ENCODE assay signal across 11 cellular contexts in the genomic region with DNA sequence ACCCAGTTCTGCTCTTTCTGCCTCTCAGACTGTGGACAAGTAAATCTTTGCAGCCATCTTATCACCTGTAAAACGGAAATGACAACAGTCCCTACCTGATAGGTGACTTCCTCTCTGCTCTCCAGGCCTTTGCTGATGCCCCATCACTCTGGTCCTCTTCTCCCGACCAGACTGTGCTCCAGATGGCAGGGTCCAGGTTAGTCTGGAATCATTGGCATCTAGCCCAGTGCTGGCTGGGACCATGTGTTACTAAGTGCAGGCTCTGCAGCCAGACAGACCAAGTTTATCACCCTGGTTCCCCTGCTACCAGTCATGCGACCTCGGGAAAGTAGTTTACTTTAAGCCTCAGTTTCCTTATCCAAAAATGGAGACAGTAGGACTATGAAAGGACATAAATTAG. TPM values are rescaled to one million over a fixed set of nuclear protein-coding genes. Genes with fewer than 3 reads are reported as not detected.
DNase-seq lines count a peak whose midpoint lies in the region; ATAC-seq and TF ChIP-seq lines count a peak whose summit lies in the region.
"Had no signal": no experiment of that assay in that cellular context is flagged by ENCODE, and none has a peak within 500 bp of the region (broad histone marks: within the 10 kb centered on the region; RNA-seq: fewer than 3 reads in every experiment).

No MANE protein-coding gene starts in this region.

- H3K36me3 Mint-ChIP-seq in activated CD8-positive, alpha-beta T cell treated with anti-CD3 and anti-CD28 coated beads for 36 hours (ENCODE audit: low read depth), result peaks cover 5% of the 10 kb centered on the region
- peaks cover 0 to 16% (median 0%) of the 10 kb centered on the region in 3 donors for H3K36me3 Mint-ChIP-seq in naive thymus-derived CD8-positive, alpha-beta T cell

- no peak overlapping the region for H3K4me3 Mint-ChIP-seq in activated CD8-positive, alpha-beta T cell treated with anti-CD3 and anti-CD28 coated beads for 36 hours
- H3K4me3 Mint-ChIP-seq in naive thymus-derived CD8-positive, alpha-beta T cell, result no peak overlapping the region

- no peak for TF ChIP-seq CTCF in AG10803 (conservative IDR thresholded peaks at IDR 0.05; ENCODE audit: low read length)
- TF ChIP-seq CTCF in ascending aorta (IDR thresholded peaks at IDR 0.05), result no peak
- no peak for TF ChIP-seq CTCF in activated CD8-positive, alpha-beta T cell treated with anti-CD3 and anti-CD28 coated beads for 36 hours (IDR thresholded peaks at IDR 0.05)
- no peak for TF ChIP-seq CTCF in Peyer's patch (IDR thresholded peaks at IDR 0.05)

- intact Hi-C loops in ascending aorta (cut with DNase I), result loop anchor here (2.0 to 10.0 kb wide), 3 partner anchors 183 to 1650 kb away; a partner anchor contains a TSS
- intact Hi-C loops in activated CD8-positive, alpha-beta T cell treated with anti-CD3 and anti-CD28 coated beads for 36 hours (cut with micrococcal nuclease), result loop anchor here (5.0 kb wide), 1 partner anchor 175 kb away; no protein-coding TSS in a partner anchor

- peak; percentile 31 for DNase-seq in AG10803 (ENCODE audit: low read depth)
- peak; percentile 84 for DNase-seq in NCI-H1694 (lab: John Stamatoyannopoulos, UW)
- peak in 1 of 2 donors; percentile 79 for DNase-seq in ascending aorta (ENCODE audit: low spot score in 2 of 2)
- DNase-seq in islet precursor cell, result peak; percentile 20
- no peak for DNase-seq in activated CD8-positive, alpha-beta T cell treated with anti-CD3 and anti-CD28 coated beads for 36 hours
- no peak for DNase-seq in naive thymus-derived CD8-positive, alpha-beta T cell
- no peak for DNase-seq in Peyer's patch
- no peak for DNase-seq in SKM-1 treated with dmso at 0.1 percent for 144 hours (lab: John Stamatoyannopoulos, UW; ENCODE audit: unreplicated experiment)
- DNase-seq: activated T-cell treated with anti-CD3 and anti-CD28 coated beads, Interleukin-2, amount 50 U/mL, for 48 hours; DND-41; NCI-H1048 had no signal

- H3K27me3 ChIP-seq in ascending aorta (no peaks in the 10 kb centered on the region), Peyer's patch (no peaks in the 10 kb centered on the region)

- H3K27me3 Mint-ChIP-seq in activated CD8-positive, alpha-beta T cell treated with anti-CD3 and anti-CD28 coated beads for 36 hours, result no peaks in the 10 kb centered on the region
- no peaks in the 10 kb centered on the region for H3K27me3 Mint-ChIP-seq in naive thymus-derived CD8-positive, alpha-beta T cell

- no peaks in the 10 kb centered on the region for H3K9me3 Mint-ChIP-seq in activated CD8-positive, alpha-beta T cell treated with anti-CD3 and anti-CD28 coated beads for 36 hours
- H3K9me3 Mint-ChIP-seq in naive thymus-derived CD8-positive, alpha-beta T cell, result no peaks in the 10 kb centered on the region

- no peak for TF ChIP-seq POLR2A in Peyer's patch (IDR thresholded peaks at IDR 0.05)

- POLR2A ChIA-PET in activated CD8-positive, alpha-beta T cell treated with anti-CD3 and anti-CD28 coated beads for 36 hours (lab: Charles Lee), result no interaction called here
- POLR2A ChIA-PET in naive thymus-derived CD8-positive, alpha-beta T cell (lab: Charles Lee), result no interaction called here

- CTCF ChIA-PET in activated CD8-positive, alpha-beta T cell treated with anti-CD3 and anti-CD28 coated beads for 36 hours (lab: Charles Lee), result no interaction called here

- H3K36me3 ChIP-seq in ascending aorta (no peaks in the 10 kb centered on the region), Peyer's patch (no peaks in the 10 kb centered on the region)

- ATAC-seq in activated CD8-positive, alpha-beta T cell treated with anti-CD3 and anti-CD28 coated beads for 36 hours, result no peak
- no peak for ATAC-seq in naive thymus-derived CD8-positive, alpha-beta T cell

- peaks cover 49% of the 10 kb centered on the region for H3K4me1 Mint-ChIP-seq in activated CD8-positive, alpha-beta T cell treated with anti-CD3 and anti-CD28 coated beads for 36 hours (ENCODE audit: low read depth)
- H3K4me1 Mint-ChIP-seq in naive thymus-derived CD8-positive, alpha-beta T cell, result peaks cover 18 to 52% (median 44%) of the 10 kb centered on the region in 4 donors

- no peak overlapping the region for H3K4me3 ChIP-seq in AG10803 (ENCODE audit: low read length)
- H3K4me3 ChIP-seq in ascending aorta, result no peak overlapping the region
- no peak overlapping the region for H3K4me3 ChIP-seq in Peyer's patch

- peak overlapping the region; percentile 95 for H3K27ac ChIP-seq in ascending aorta
- H3K27ac ChIP-seq in Peyer's patch, result no peak overlapping the region

- no peak overlapping the region for H3K27ac Mint-ChIP-seq in activated CD8-positive, alpha-beta T cell treated with anti-CD3 and anti-CD28 coated beads for 36 hours
- peak overlapping the region in 1 of 10 donors; percentile 15 for H3K27ac Mint-ChIP-seq in naive thymus-derived CD8-positive, alpha-beta T cell

- H3K4me1 ChIP-seq in ascending aorta, result peaks cover 22 to 39% of the 10 kb centered on the region in 2 donors
- H3K4me1 ChIP-seq in Peyer's patch, result peaks cover 0 to 30% (median 8%) of the 10 kb centered on the region in 4 donors

- H3K9me3 ChIP-seq in ascending aorta (no peaks in the 10 kb centered on the region), Peyer's patch (no peaks in the 10 kb centered on the region)

RNA-seq across cellular contexts. Expression of a gene that starts 1.8 kb away (rescaled TPM):
- total RNA-seq in ascending aorta (13.3 TPM), Peyer's patch (10 to 100 TPM; 18.9 to 31.4 (median 23.9) TPM)
- total RNA-seq in activated CD8-positive, alpha-beta T cell treated with anti-CD3 and anti-CD28 coated beads for 36 hours, result 10 to 100 TPM; 22.8 to 23.1 TPM
- 10 to 100 TPM; 27.3 to 29.7 TPM for total RNA-seq in naive thymus-derived CD8-positive, alpha-beta T cell
- 10 to 100 TPM; 22.7 to 34.5 (median 30.0) TPM for polyA plus RNA-seq in naive thymus-derived CD8-positive, alpha-beta T cell

RNA-seq across cellular contexts. Expression of a gene that starts 47.1 kb away (rescaled TPM):
- not detected for total RNA-seq in ascending aorta
- total RNA-seq in activated CD8-positive, alpha-beta T cell treated with anti-CD3 and anti-CD28 coated beads for 36 hours, result under 1 TPM; 0.16 to 0.43 TPM
- under 1 TPM in 1 of 2 experiments, not detected in 1; 0.68 TPM for total RNA-seq in naive thymus-derived CD8-positive, alpha-beta T cell
- not detected for polyA plus RNA-seq in naive thymus-derived CD8-positive, alpha-beta T cell
- total RNA-seq in Peyer's patch, result 1 to 10 TPM in 1 of 4 donors, not detected in 3; 2.0 TPM

Comparison
In these comparisons a context has a peak if more than half of its experiments do, and no peak if none do; other contexts are left out.
1. DNase-seq: peak in AG10803 (single experiment), NCI-H1694 (single experiment) and islet precursor cell (single experiment); none in activated CD8-positive, alpha-beta T cell treated with anti-CD3 and anti-CD28 coated beads for 36 hours (single experiment), naive thymus-derived CD8-positive, alpha-beta T cell (0 of 10), Peyer's patch (0 of 3) and SKM-1 treated with dmso at 0.1 percent for 144 hours (single experiment).
2. H3K27ac ChIP-seq: peak in ascending aorta (2 of 2); none in Peyer's patch (0 of 4).